ENCODE assay signal across 12 cellular contexts in genomic region chr21:17003221-17003620, GRCh38.
DNase-seq lines count a peak whose midpoint lies in the region; ATAC-seq and TF ChIP-seq lines count a peak whose summit lies in the region.
"Had no signal": no experiment of that assay in that cellular context is flagged by ENCODE, and none has a peak within 500 bp of the region (broad histone marks: within the 10 kb centered on the region; RNA-seq: fewer than 3 reads in every experiment).

No MANE protein-coding gene starts in this region.

- no peak overlapping the region for H2BK120ac ChIP-seq in mesenchymal stem cell (ENCODE audit: low read depth, low read length)

- DNase-seq in AG08395 (ENCODE audit: low spot score) (peak; percentile 53), caudate nucleus (lab: John Stamatoyannopoulos, UW) (no peak), mesenchymal stem cell (peak; percentile 20), NCI-H524 treated with DMSO at 0.1 percent for 48 hours (lab: John Stamatoyannopoulos, UW) (no peak), OCI-LY7 (ENCODE audit: low spot score) (no peak), Calu3 (no peak)
- DNase-seq: activated B cell treated with CpG ODN at 0.5 μM for 24 hours; activated T-cell treated with anti-CD3 and anti-CD28 coated beads, Interleukin-2, amount 50 U/mL, for 4 hours; NCI-H2171 treated with DMSO at 0.1 percent for 48 hours had no signal

- H3K4me1 ChIP-seq in HUES64 (ENCODE audit: insufficient read depth, low read length) (peaks cover 29% of the 10 kb centered on the region), mesenchymal stem cell (ENCODE audit: control insufficient read depth, insufficient read depth, low read depth, low read length) (no peaks in the 10 kb centered on the region), OCI-LY7 (ENCODE audit: insufficient read depth, low read length, poor library complexity, severe bottlenecking) (no peaks in the 10 kb centered on the region)

- intact Hi-C loops in OCI-LY7 (cut with micrococcal nuclease; ENCODE audit: unreplicated experiment) (no loop called here), Calu3 (cut with micrococcal nuclease; ENCODE audit: unreplicated experiment) (no loop called here)

- H3K4me3 ChIP-seq in HUES64 (ENCODE audit: low read length) (no peak overlapping the region), mesenchymal stem cell (ENCODE audit: insufficient read depth in 1 of 2, low read depth in 1 of 2, low read length in 2 of 2) (peak overlapping the region in 1 of 2 experiments; percentile 67), OCI-LY7 (ENCODE audit: low read depth, low read length, poor library complexity, severe bottlenecking) (no peak overlapping the region)

- H3K18ac ChIP-seq in mesenchymal stem cell (ENCODE audit: low read depth in 1 of 2, low read length in 2 of 2) = no peak overlapping the region

- H2BK15ac ChIP-seq in mesenchymal stem cell (ENCODE audit: low read depth, poor library complexity, severe bottlenecking) = no peak overlapping the region

- H3K4ac ChIP-seq in mesenchymal stem cell (ENCODE audit: low read depth in 1 of 2, low read length in 2 of 2) = no peak overlapping the region

- no peak overlapping the region for H3K27ac Mint-ChIP-seq in Calu3 (ENCODE audit: unreplicated experiment)
- H3K27ac Mint-ChIP-seq: activated B cell treated with CpG ODN at 0.5 μM for 24 hours, B cell had no signal

- CTCF ChIA-PET in OCI-LY7 (lab: Charles Lee; ENCODE audit: unreplicated experiment) = no interaction called here
- CTCF ChIA-PET in Calu3 (lab: Charles Lee) = no interaction called here

- no peaks in the 10 kb centered on the region for H3K36me3 ChIP-seq in HUES64 (ENCODE audit: insufficient read depth, low read length)
- H3K36me3 ChIP-seq in mesenchymal stem cell (ENCODE audit: control insufficient read depth in 1 of 2, insufficient read depth in 2 of 2, low read depth in 1 of 2, low read length in 2 of 2) = no peaks in the 10 kb centered on the region
- no peaks in the 10 kb centered on the region for H3K36me3 ChIP-seq in OCI-LY7 (ENCODE audit: insufficient read depth, low read length)

- no peaks in the 10 kb centered on the region for H3K79me1 ChIP-seq in mesenchymal stem cell (replicated peaks; ENCODE audit: low read length, poor library complexity, severe bottlenecking)

- POLR2A ChIA-PET in OCI-LY7 (lab: Charles Lee) = no interaction called here

- H3K14ac ChIP-seq in mesenchymal stem cell (ENCODE audit: low read length in 2 of 2) = no peak overlapping the region

- H2AK5ac ChIP-seq in mesenchymal stem cell (ENCODE audit: low read length, severe bottlenecking) = no peak overlapping the region

- H4K20me1 ChIP-seq in OCI-LY7 (ENCODE audit: insufficient read depth, low read length) = no peaks in the 10 kb centered on the region

- peaks cover 5% of the 10 kb centered on the region for H3K9me3 Mint-ChIP-seq in Calu3 (ENCODE audit: low read depth, unreplicated experiment)

- no peaks in the 10 kb centered on the region for H3K36me3 Mint-ChIP-seq in Calu3 (ENCODE audit: insufficient read depth, unreplicated experiment)

- BruUV-seq in OCI-LY7 (replicated peaks; lab: Mats Ljungman, UMichigan) (no TSS peak), Calu3 (replicated peaks; lab: Mats Ljungman, UMichigan) (no TSS peak)

- no peak overlapping the region for H4K8ac ChIP-seq in mesenchymal stem cell (ENCODE audit: low read length)

- no peak overlapping the region for H3K23ac ChIP-seq in mesenchymal stem cell (ENCODE audit: low read length in 2 of 2)

- no peak overlapping the region for H2BK12ac ChIP-seq in mesenchymal stem cell (ENCODE audit: low read length in 2 of 2)

- no peaks in the 10 kb centered on the region for H3K9me2 ChIP-seq in OCI-LY7 (ENCODE audit: insufficient read depth, low read length)

- no peaks in the 10 kb centered on the region for H3K79me2 ChIP-seq in OCI-LY7 (ENCODE audit: insufficient read depth, low read depth, low read length)

- no peaks in the 10 kb centered on the region for H3K4me1 Mint-ChIP-seq in Calu3 (ENCODE audit: low read depth, unreplicated experiment)
- H3K4me1 Mint-ChIP-seq: activated B cell treated with CpG ODN at 0.5 μM for 24 hours, B cell had no signal

- H2AFZ ChIP-seq in mesenchymal stem cell (ENCODE audit: low read depth, low read length) = no peak overlapping the region
- H2AFZ ChIP-seq in OCI-LY7 (ENCODE audit: low read length) = no peak overlapping the region

- H3K4me2 ChIP-seq in mesenchymal stem cell (ENCODE audit: low read length, poor library complexity, severe bottlenecking) (no peak overlapping the region), OCI-LY7 (ENCODE audit: low read length) (no peak overlapping the region)

- no peaks in the 10 kb centered on the region for H3K27me3 ChIP-seq in HUES64 (ENCODE audit: insufficient read depth, low read length)
- no peaks in the 10 kb centered on the region for H3K27me3 ChIP-seq in mesenchymal stem cell (ENCODE audit: control insufficient read depth in 1 of 2, insufficient read depth in 1 of 2, low read length in 2 of 2)

- H3K27me3 Mint-ChIP-seq in Calu3 (ENCODE audit: unreplicated experiment) = no peaks in the 10 kb centered on the region
- H3K27me3 Mint-ChIP-seq: activated B cell treated with CpG ODN at 0.5 μM for 24 hours, B cell had no signal

- H3K9me3 ChIP-seq in HUES64 (ENCODE audit: insufficient read depth, low read depth, low read length) = 0 out of 2 replicates have a peak, but pooled peaks cover 2% of the 10 kb centered on the region
- H3K9me3 ChIP-seq in mesenchymal stem cell (ENCODE audit: control insufficient read depth, low read length) = no peaks in the 10 kb centered on the region
- no peaks in the 10 kb centered on the region for H3K9me3 ChIP-seq in OCI-LY7 (ENCODE audit: low read length)

- no peak for TF ChIP-seq CTCF in OCI-LY7 (conservative IDR thresholded peaks at IDR 0.05; ENCODE audit: low read length)
- TF ChIP-seq CTCF in Calu3 (IDR thresholded peaks at IDR 0.05; ENCODE audit: unreplicated experiment) = no peak

- H3K9ac ChIP-seq in HUES64 (ENCODE audit: low read depth, low read length) (peak overlapping the region; percentile 39; the same call in 1 of the 2 replicates), mesenchymal stem cell (ENCODE audit: low read length) (peak overlapping the region; percentile 84)

- no peak for ATAC-seq in HG03095 (IDR thresholded peaks at IDR 0.05; ENCODE audit: unreplicated experiment)

- H2BK5ac ChIP-seq in mesenchymal stem cell (ENCODE audit: low read depth, low read length, poor library complexity, severe bottlenecking) = no peak overlapping the region

- H3K27ac ChIP-seq in HUES64 (ENCODE audit: low read depth, low read length) = peak overlapping the region; percentile 74
- H3K27ac ChIP-seq in caudate nucleus (ENCODE audit: low read depth, low read length) = peak overlapping the region; percentile 26
- peak overlapping the region; percentile 79 for H3K27ac ChIP-seq in mesenchymal stem cell (ENCODE audit: low read length, poor library complexity, severe bottlenecking)
- H3K27ac ChIP-seq in OCI-LY7 (ENCODE audit: low read depth, low read length, poor library complexity, severe bottlenecking) = no peak overlapping the region

- no peak overlapping the region for H4K91ac ChIP-seq in mesenchymal stem cell (ENCODE audit: low read length)

- WGBS in HUES64 = 60% methylated on average over 1 of the region's 1 CpG
- WGBS in mesenchymal stem cell = no CpG with 5 or more reads among the region's 1 CpG

- H3K4me3 Mint-ChIP-seq in Calu3 (ENCODE audit: low read depth, unreplicated experiment) = no peak overlapping the region
- H3K4me3 Mint-ChIP-seq: activated B cell treated with CpG ODN at 0.5 μM for 24 hours; activated T-cell treated with anti-CD3 and anti-CD28 coated beads, Interleukin-2, amount 50 U/mL, for 4 hours; B cell had no signal

Comparison
In these comparisons a context has a peak if more than half of its experiments do, and no peak if none do; other contexts are left out.
1. DNase-seq: peak in AG08395 (single experiment) and mesenchymal stem cell (single experiment); none in caudate nucleus (0 of 61), NCI-H524 treated with DMSO at 0.1 percent for 48 hours (single experiment), OCI-LY7 (single experiment) and Calu3 (single experiment).